8 cellular contexts compared by ENCODE assay signal in the genomic region with DNA sequence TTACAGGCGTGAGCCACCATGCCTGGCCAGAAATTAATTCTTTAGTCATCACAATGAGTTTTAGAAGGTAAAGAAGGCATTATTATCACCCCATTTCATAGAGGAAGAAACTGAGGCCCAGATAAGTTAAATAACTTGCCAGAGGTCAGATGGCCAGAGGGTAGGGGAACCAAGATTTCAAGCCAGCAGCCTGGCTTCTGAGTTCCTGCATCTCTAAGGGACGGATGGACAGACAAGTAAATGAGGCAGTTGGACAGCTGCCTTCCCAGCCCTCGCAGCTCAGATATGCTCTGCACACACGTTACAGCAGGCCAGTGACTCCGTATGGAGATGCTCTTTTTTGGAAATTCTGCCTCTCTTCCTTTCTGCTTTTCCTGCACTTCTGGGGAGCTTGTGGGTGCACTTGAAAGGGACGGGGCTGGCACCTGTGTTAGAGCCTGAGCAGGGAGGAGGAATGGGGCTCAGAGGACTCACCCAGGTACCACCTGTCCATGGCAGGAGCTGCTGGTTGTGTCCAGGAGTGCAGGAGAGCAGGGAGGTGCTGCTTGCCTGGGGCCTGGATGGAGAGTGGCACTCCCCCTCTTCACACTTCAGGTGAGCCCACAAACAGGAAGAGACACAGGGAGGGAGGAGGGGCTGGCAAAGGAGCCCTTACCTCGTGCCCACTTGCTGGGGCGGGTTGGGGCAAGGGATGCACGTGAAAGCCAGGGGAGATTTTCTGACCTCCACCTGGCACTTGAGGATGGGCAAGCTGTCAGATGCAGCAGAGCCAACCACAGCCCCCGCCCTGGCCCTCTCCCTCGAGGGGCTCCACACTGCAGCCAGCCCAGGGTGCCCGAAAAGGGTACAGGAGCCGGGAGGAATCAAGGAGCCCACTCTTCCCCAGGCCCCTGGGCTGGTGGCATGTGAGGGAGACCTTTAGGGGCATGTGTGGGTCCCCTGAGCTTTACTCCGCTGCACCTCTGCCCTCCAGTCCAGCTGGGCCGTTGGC. TPM values are rescaled to one million over a fixed set of nuclear protein-coding genes. Genes with fewer than 3 reads are reported as not detected.
A peak's percentile ranks its signal among the peaks of the same experiment; 100 is the strongest.
DNase-seq lines count a peak whose midpoint lies in the region; ATAC-seq and TF ChIP-seq lines count a peak whose summit lies in the region.

No MANE protein-coding gene starts in this region.

- no peaks in the 10 kb centered on the region for H3K79me1 ChIP-seq in H9 (ENCODE audit: insufficient read depth, low read depth, low read length, poor library complexity, severe bottlenecking)

- H3K4me1 Mint-ChIP-seq in CD14-positive monocyte (peaks cover 81% of the 10 kb centered on the region), H9 (peaks cover 33 to 40% of the 10 kb centered on the region in 2 experiments)
- peaks cover 40 to 93% (median 86%) of the 10 kb centered on the region in 4 donors for H3K4me1 Mint-ChIP-seq in naive thymus-derived CD8-positive, alpha-beta T cell

- H3K4me3 Mint-ChIP-seq in CD14-positive monocyte, result peak overlapping the region in 1 of 2 donors; percentile 11
- H3K4me3 Mint-ChIP-seq in H9, result no peak overlapping the region
- peak overlapping the region; percentile 43 to 85 (median 66) for H3K4me3 Mint-ChIP-seq in naive thymus-derived CD8-positive, alpha-beta T cell

- no peak overlapping the region for H4K8ac ChIP-seq in H9 (replicated peaks; ENCODE audit: insufficient read length, low read depth, low read length)

- TF ChIP-seq CTCF in CD14-positive monocyte (IDR thresholded peaks at IDR 0.05), result no peak
- no peak for TF ChIP-seq CTCF in H9 (conservative IDR thresholded peaks at IDR 0.05)
- TF ChIP-seq CTCF in adrenal gland (IDR thresholded peaks at IDR 0.05), result no peak

- H3K4me3 ChIP-seq in adrenal gland (no peak overlapping the region), Karpas-422 (ENCODE audit: low read length) (no peak overlapping the region)

- H3K79me2 ChIP-seq in H9 (ENCODE audit: insufficient read depth, low read length) (no peaks in the 10 kb centered on the region), Karpas-422 (ENCODE audit: low read length) (no peaks in the 10 kb centered on the region)

- H3K4me1 ChIP-seq in H9 (ENCODE audit: insufficient read depth, low read length) (no peaks in the 10 kb centered on the region; the same call in 1 of the 2 replicates), adrenal gland (replicated peaks in 1 of 2) (peaks cover 0 to 24% of the 10 kb centered on the region in 2 donors), Karpas-422 (ENCODE audit: low read length) (peaks cover 11% of the 10 kb centered on the region)

- H3K27me3 Mint-ChIP-seq in CD14-positive monocyte (ENCODE audit: low read depth in 3 of 3), result peaks cover 0 to 1% (median 0%) of the 10 kb centered on the region in 3 donors
- H3K27me3 Mint-ChIP-seq in H9 (ENCODE audit: low read depth), result peaks cover 10% of the 10 kb centered on the region
- no peaks in the 10 kb centered on the region for H3K27me3 Mint-ChIP-seq in naive thymus-derived CD8-positive, alpha-beta T cell

- POLR2A ChIA-PET in naive thymus-derived CD8-positive, alpha-beta T cell (lab: Charles Lee), result interaction anchor here (0.8 to 7.0 kb wide), 10 partner anchors 12 to 225 kb away, joined by 3 to 54 read pairs (median 4); partner anchors contain the start of gene IL10RA

- H2BK20ac ChIP-seq in H9 (ENCODE audit: low read depth, low read length, poor library complexity, severe bottlenecking), result no peak overlapping the region

- no peaks in the 10 kb centered on the region for H3K27me3 ChIP-seq in H9 (ENCODE audit: insufficient read depth, low read length)
- no peaks in the 10 kb centered on the region for H3K27me3 ChIP-seq in adrenal gland
- no peaks in the 10 kb centered on the region for H3K27me3 ChIP-seq in Karpas-422 (ENCODE audit: low read length)

- H2AFZ ChIP-seq in H9 (ENCODE audit: low read length) (no peak overlapping the region), Karpas-422 (ENCODE audit: low read length) (no peak overlapping the region)

- H3K36me3 Mint-ChIP-seq in CD14-positive monocyte (peaks cover 0 to 3% of the 10 kb centered on the region in 2 donors), H9 (ENCODE audit: insufficient read depth in 1 of 3, low read depth in 3 of 3) (no peaks in the 10 kb centered on the region)
- no peaks in the 10 kb centered on the region for H3K36me3 Mint-ChIP-seq in naive thymus-derived CD8-positive, alpha-beta T cell

- H3K23ac ChIP-seq in H9 (ENCODE audit: insufficient read length, low read depth, low read length), result no peak overlapping the region

- no CpG with 5 or more reads among the region's 15 CpGs for WGBS in H9 (ENCODE audit: extremely low coverage, insufficient read length, low lambda C conversion rate)
- 57 to 75% (median 66%) methylated on average over 8 to 15 of the region's 15 CpGs for WGBS in adrenal gland, 4 donors

- H4K20me1 ChIP-seq in H9 (ENCODE audit: control insufficient read depth, insufficient read depth, insufficient read length) (no peaks in the 10 kb centered on the region), Karpas-422 (ENCODE audit: insufficient read depth, low read depth, low read length) (no peaks in the 10 kb centered on the region)

- no peaks in the 10 kb centered on the region for H3K9me2 ChIP-seq in Karpas-422 (replicated peaks; ENCODE audit: insufficient read depth, low read length)

- H4K5ac ChIP-seq in H9 (ENCODE audit: insufficient read length, low read depth, low read length), result no peak overlapping the region

- H2BK120ac ChIP-seq in H9 (ENCODE audit: low read depth, low read length, poor library complexity, severe bottlenecking), result no peak overlapping the region

- H4K91ac ChIP-seq in H9 (ENCODE audit: insufficient read length, low read depth, low read length), result no peak overlapping the region

- no peaks in the 10 kb centered on the region for H3K36me3 ChIP-seq in adrenal gland (replicated peaks in 1 of 2)
- H3K36me3 ChIP-seq in Karpas-422 (ENCODE audit: insufficient read depth, low read length), result no peaks in the 10 kb centered on the region

- DNase-seq in CD14-positive monocyte (ENCODE audit: low spot score) (no peak), H9 (peak; percentile 25), adrenal gland (peak in 4 of 7 donors; percentile 10 to 42 (median 18)), germinal center (ENCODE audit: low spot score) (no peak), Karpas-422 (no peak), NCI-H526 (lab: John Stamatoyannopoulos, UW) (no peak)
- peak in 7 of 10 donors; percentile 27 to 74 (median 44) for DNase-seq in naive thymus-derived CD8-positive, alpha-beta T cell

- no peak overlapping the region for H3K56ac ChIP-seq in H9 (ENCODE audit: insufficient read length, low read depth, low read length)

- H3K4ac ChIP-seq in H9 (ENCODE audit: low read depth, low read length), result no peak overlapping the region

- no peak overlapping the region for H3T11ph ChIP-seq in H9 (ENCODE audit: low read length)

- no peaks in the 10 kb centered on the region for H3K9me3 ChIP-seq in H9 (ENCODE audit: control insufficient read depth, low read depth, low read length)
- no peaks in the 10 kb centered on the region for H3K9me3 ChIP-seq in adrenal gland (replicated peaks in 1 of 3)
- no peaks in the 10 kb centered on the region for H3K9me3 ChIP-seq in Karpas-422 (ENCODE audit: low read length)

- H3K23me2 ChIP-seq in H9 (ENCODE audit: insufficient read length, low read depth, low read length, poor library complexity, severe bottlenecking), result no peaks in the 10 kb centered on the region

- H3K27ac Mint-ChIP-seq in CD14-positive monocyte (peak overlapping the region in 6 of 7 donors; percentile 74 to 89 (median 86)), H9 (peak overlapping the region in 1 of 3 experiments; percentile 14; a peak in 1 of 7 replicates)
- H3K27ac Mint-ChIP-seq in naive thymus-derived CD8-positive, alpha-beta T cell, result peak overlapping the region; percentile 71 to 92 (median 87)

- intact Hi-C loops in CD14-positive monocyte (cut with micrococcal nuclease), result loop anchor here in 1 of 2 donors (2.0 kb wide), 1 partner anchor 15 kb away; no protein-coding TSS in a partner anchor
- intact Hi-C loops in adrenal gland (cut with DNase I), result no loop called here

- H3K14ac ChIP-seq in H9 (ENCODE audit: insufficient read depth, low read length), result no peak overlapping the region; the same call in 1 of the 2 replicates

- H3K9me3 Mint-ChIP-seq in CD14-positive monocyte (peaks cover 0 to 2% (median 0%) of the 10 kb centered on the region in 7 donors), H9 (no peaks in the 10 kb centered on the region)
- H3K9me3 Mint-ChIP-seq in naive thymus-derived CD8-positive, alpha-beta T cell, result no peaks in the 10 kb centered on the region

- no peak overlapping the region for H2BK12ac ChIP-seq in H9 (ENCODE audit: insufficient read length, low read depth, low read length)

- H3K27ac ChIP-seq in H9 (ENCODE audit: insufficient read length, low read depth, low read length) (no peak overlapping the region), adrenal gland (no peak overlapping the region), Karpas-422 (ENCODE audit: low read length) (no peak overlapping the region)

- TF ChIP-seq POLR2A in adrenal gland (IDR thresholded peaks at IDR 0.05), result no peak

- H2AK5ac ChIP-seq in H9 (ENCODE audit: insufficient read length, low read length), result no peak overlapping the region

- peak; percentile 28 to 52 for ATAC-seq in naive thymus-derived CD8-positive, alpha-beta T cell
- ATAC-seq in HG02798 (IDR thresholded peaks at IDR 0.05; ENCODE audit: poor library complexity, unreplicated experiment), result no peak

- no peak overlapping the region for H3K9ac ChIP-seq in H9 (ENCODE audit: extremely low read depth, insufficient read length, low read length)
- no peak overlapping the region for H3K9ac ChIP-seq in Karpas-422 (ENCODE audit: low read length)

- H2BK5ac ChIP-seq in H9 (ENCODE audit: insufficient read length, low read length), result no peak overlapping the region

- H3K18ac ChIP-seq in H9 (ENCODE audit: insufficient read length, low read depth, low read length), result no peak overlapping the region

- no peak overlapping the region for H2BK15ac ChIP-seq in H9 (ENCODE audit: low read depth, low read length)

- H3K4me2 ChIP-seq in H9 (ENCODE audit: insufficient read depth, insufficient read length, low read length) (no peak overlapping the region), Karpas-422 (ENCODE audit: low read depth, low read length, poor library complexity, severe bottlenecking) (no peak overlapping the region)

RNA-seq across cellular contexts. Expression of gene FXYD2, which starts 3.3 kb away (rescaled TPM):
- 1 to 10 TPM; 2.5 to 4.4 TPM for polyA plus RNA-seq in CD14-positive monocyte
- total RNA-seq in H9 (2021), result 0.70 and 0.79 TPM in 2 replicates
- total RNA-seq in adrenal gland, result 1 to 10 TPM in 6 of 8 donors, not detected in 2; 1.2 to 4.3 (median 2.7) TPM
- 10 to 100 TPM in 1 of 3 donors, 1 to 10 TPM in 1, under 1 TPM in 1; 0.27 to 11.3 (median 3.6) TPM for polyA plus RNA-seq in adrenal gland
- total RNA-seq in naive thymus-derived CD8-positive, alpha-beta T cell, result 10 to 100 TPM; 12.9 to 14.4 TPM
- 10 to 100 TPM; 11.9 to 61.6 (median 16.9) TPM for polyA plus RNA-seq in naive thymus-derived CD8-positive, alpha-beta T cell
- total RNA-seq in Karpas-422 (2014; rRNA removed; shearing (Covaris generic); ENCODE audit: low replicate concordance), result 1.4 and 3.1 TPM in 2 replicates

RNA-seq across cellular contexts. Expression of gene DSCAML1, which starts 30.8 kb away (rescaled TPM):
- polyA plus RNA-seq in CD14-positive monocyte, result not detected
- 0.15 and 0.42 TPM in 2 replicates for total RNA-seq in H9 (2021)
- total RNA-seq in adrenal gland, result 1 to 10 TPM in 1 of 8 donors, under 1 TPM in 6, not detected in 1; 0.09 to 1.7 (median 0.57) TPM
- 1 to 10 TPM in 1 of 3 donors, under 1 TPM in 2; 0.33 to 1.9 (median 0.40) TPM for polyA plus RNA-seq in adrenal gland
- total RNA-seq in naive thymus-derived CD8-positive, alpha-beta T cell, result 1 to 10 TPM; 1.3 to 2.1 TPM
- polyA plus RNA-seq in naive thymus-derived CD8-positive, alpha-beta T cell, result under 1 TPM; 0.12 to 0.15 (median 0.13) TPM
- not detected in 2 replicates for total RNA-seq in Karpas-422 (2014; rRNA removed; shearing (Covaris generic); ENCODE audit: low replicate concordance)

RNA-seq across cellular contexts. Expression of gene FXYD6, which starts 48.6 kb away (rescaled TPM):
- 10 to 100 TPM; 36.4 to 44.1 TPM for polyA plus RNA-seq in CD14-positive monocyte
- total RNA-seq in H9 (2021), result 16.3 and 18.3 TPM in 2 replicates
- total RNA-seq in adrenal gland, result 100 to 1,000 TPM in 5 of 8 donors, 10 to 100 TPM in 3; 54.4 to 218 (median 104) TPM
- 10 to 100 TPM; 83.2 to 94.4 (median 93.9) TPM for polyA plus RNA-seq in adrenal gland
- total RNA-seq in naive thymus-derived CD8-positive, alpha-beta T cell, result not detected
- polyA plus RNA-seq in naive thymus-derived CD8-positive, alpha-beta T cell, result not detected
- not detected in 2 replicates for total RNA-seq in Karpas-422 (2014; rRNA removed; shearing (Covaris generic); ENCODE audit: low replicate concordance)

Comparison
In these comparisons a context has a peak if more than half of its experiments do, and no peak if none do; other contexts are left out.
1. DNase-seq: peak in H9 (single experiment), adrenal gland (4 of 7) and naive thymus-derived CD8-positive, alpha-beta T cell (7 of 10); none in CD14-positive monocyte (single experiment), germinal center (single experiment), Karpas-422 (single experiment) and NCI-H526 (0 of 2).
2. H3K4me3 Mint-ChIP-seq: peak in naive thymus-derived CD8-positive, alpha-beta T cell (10 of 10); none in H9 (0 of 2).
3. RNA of gene FXYD6, which starts 48.6 kb away (total RNA-seq): 54.4 to 218 TPM in adrenal gland and 16.3 to 18.3 TPM in H9; not detected in naive thymus-derived CD8-positive, alpha-beta T cell and not detected in Karpas-422; every median in the first group is over 10 times any median in the second.